21 cellular contexts compared by ENCODE assay signal in the genomic region with DNA sequence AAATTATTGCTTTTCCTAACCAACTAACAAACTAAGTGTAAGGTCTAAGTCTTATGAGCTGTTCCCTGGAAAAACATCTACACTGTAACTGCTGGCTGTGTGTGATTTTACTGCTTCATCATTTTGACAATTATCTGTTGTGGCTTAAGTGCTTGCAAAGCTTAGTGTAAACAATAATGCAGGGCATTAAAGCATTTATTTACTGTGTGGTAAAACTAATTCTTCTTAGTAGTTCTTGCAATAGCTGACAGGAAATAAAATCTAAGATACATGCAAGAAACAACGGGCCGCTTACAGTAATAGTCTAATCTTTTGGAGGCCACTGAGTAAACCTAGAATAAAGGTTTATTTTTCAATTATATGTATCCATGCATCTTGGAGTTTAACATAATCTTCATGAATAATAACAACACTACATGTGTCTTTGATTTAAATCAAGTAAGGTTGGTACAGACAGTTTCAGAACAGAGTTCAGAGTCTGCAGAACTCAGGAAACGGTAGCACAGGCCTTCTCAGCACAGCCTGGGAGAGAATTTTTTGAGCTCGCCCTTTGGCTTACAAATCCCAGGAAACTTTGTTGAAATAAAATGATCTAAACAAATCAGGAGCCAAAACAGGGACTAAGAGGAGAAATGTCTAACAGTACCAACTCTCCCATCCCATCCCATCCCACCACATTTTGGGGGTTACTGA.
"Had no signal": no experiment of that assay in that cellular context is flagged by ENCODE, and none has a peak within 500 bp of the region (broad histone marks: within the 10 kb centered on the region; RNA-seq: fewer than 3 reads in every experiment).

No MANE protein-coding gene starts in this region.

- H3K27ac Mint-ChIP-seq: activated CD4-positive, alpha-beta T cell treated with anti-CD3 and anti-CD28 coated beads, Interleukin-2, amount 10 ng/mL, durations not matched to agents 24 days and 14 days; activated CD8-positive, alpha-beta T cell treated with anti-CD3 and anti-CD28 coated beads, Interleukin-2, amount 10 ng/mL, durations not matched to agents 7 days and 5 days; activated T-cell treated with anti-CD3 and anti-CD28 coated beads, Interleukin-2, amount 50 U/mL, for 24 hours; natural killer cell treated with Interleukin-12 subunit alpha and Interleukin-12 subunit beta and Interleukin-15 and Interleukin-18, amount 100 ng/mL, for 72 hours had no signal

- H3K4me3 Mint-ChIP-seq: activated CD4-positive, alpha-beta T cell treated with anti-CD3 and anti-CD28 coated beads, Interleukin-2, amount 10 ng/mL, durations not matched to agents 24 days and 14 days; activated CD8-positive, alpha-beta T cell treated with anti-CD3 and anti-CD28 coated beads, Interleukin-2, amount 10 ng/mL, durations not matched to agents 7 days and 5 days; activated T-cell treated with anti-CD3 and anti-CD28 coated beads, Interleukin-2, amount 50 U/mL, for 24 hours; mesothelial cell of epicardium; natural killer cell treated with Interleukin-12 subunit alpha and Interleukin-12 subunit beta and Interleukin-15 and Interleukin-18, amount 100 ng/mL, for 72 hours had no signal

- DNase-seq: activated CD4-positive, alpha-beta T cell treated with anti-CD3 and anti-CD28 coated beads, Interleukin-2, amount 10 ng/mL, durations not matched to agents 24 days and 14 days; activated CD8-positive, alpha-beta T cell treated with anti-CD3 and anti-CD28 coated beads, Interleukin-2, amount 10 ng/mL, durations not matched to agents 7 days and 5 days; activated effector memory CD4-positive, alpha-beta T cell treated with Interleukin-2 at 50 U/mL for 16 hours; activated naive CD4-positive, alpha-beta T cell treated with anti-CD3 and anti-CD28 coated beads, Interleukin-2, amount 50 U/mL, for 16 hours; activated T-cell treated with anti-CD3 and anti-CD28 coated beads, Interleukin-2, amount 50 U/mL, for 24 hours; cortex of kidney; effector CD4-positive, alpha-beta T cell; glutamatergic neuron; hypothalamus; nucleus accumbens; posterior cingulate gyrus; stimulated activated CD4-positive, alpha-beta T cell treated with anti-CD3 and anti-CD28 coated beads, Interleukin-12 subunit alpha, Interleukin-12 subunit beta, amount 100 ng/mL, for 4 hours; stimulated activated CD4-positive, alpha-beta T cell treated with anti-CD3 and anti-CD28 coated beads, Interleukin-1b, Interleukin-23, amount 100 ng/mL, for 48 hours; stimulated activated CD8-positive, alpha-beta memory T cell treated with anti-CD3 and anti-CD28 coated beads, Interleukin-4, amount 100 ng/mL, for 48 hours; stimulated activated naive CD4-positive, alpha-beta T cell; thyroid gland had no signal

- H3K9me3 Mint-ChIP-seq: activated CD4-positive, alpha-beta T cell treated with anti-CD3 and anti-CD28 coated beads, Interleukin-2, amount 10 ng/mL, durations not matched to agents 24 days and 14 days; activated T-cell treated with anti-CD3 and anti-CD28 coated beads, Interleukin-2, amount 50 U/mL, for 24 hours; mesothelial cell of epicardium had no signal

- H3K27me3 Mint-ChIP-seq: activated CD4-positive, alpha-beta T cell treated with anti-CD3 and anti-CD28 coated beads, Interleukin-2, amount 10 ng/mL, durations not matched to agents 24 days and 14 days; activated T-cell treated with anti-CD3 and anti-CD28 coated beads, Interleukin-2, amount 50 U/mL, for 24 hours; natural killer cell treated with Interleukin-12 subunit alpha and Interleukin-12 subunit beta and Interleukin-15 and Interleukin-18, amount 100 ng/mL, for 72 hours had no signal

- H3K36me3 ChIP-seq: ascending aorta, thyroid gland had no signal

- H3K27ac ChIP-seq: ascending aorta, thyroid gland had no signal

- H3K27me3 ChIP-seq: ascending aorta, thyroid gland had no signal

- H3K4me3 ChIP-seq: ascending aorta, lung, thyroid gland had no signal

- ATAC-seq: activated CD8-positive, alpha-beta T cell treated with anti-CD3 and anti-CD28 coated beads, Interleukin-2, amount 10 ng/mL, durations not matched to agents 7 days and 5 days; esophagus mucosa; natural killer cell treated with Interleukin-12 subunit alpha and Interleukin-12 subunit beta and Interleukin-15 and Interleukin-18, amount 100 ng/mL, for 72 hours had no signal

- H3K4me1 Mint-ChIP-seq: activated CD4-positive, alpha-beta T cell treated with anti-CD3 and anti-CD28 coated beads, Interleukin-2, amount 10 ng/mL, durations not matched to agents 24 days and 14 days had no signal

- H3K36me3 Mint-ChIP-seq: mesothelial cell of epicardium; natural killer cell treated with Interleukin-12 subunit alpha and Interleukin-12 subunit beta and Interleukin-15 and Interleukin-18, amount 100 ng/mL, for 72 hours had no signal

- H3K4me1 ChIP-seq: ascending aorta, thyroid gland had no signal

- H3K9me3 ChIP-seq: ascending aorta, thyroid gland had no signal
